18 cellular contexts compared by ENCODE assay signal in genomic region chr17:58703137-58703846, GRCh38. TPM values are rescaled to one million over a fixed set of nuclear protein-coding genes. Genes with fewer than 3 reads are reported as not detected.
DNase-seq lines count a peak whose midpoint lies in the region; ATAC-seq and TF ChIP-seq lines count a peak whose summit lies in the region.
"Had no signal": no experiment of that assay in that cellular context is flagged by ENCODE, and none has a peak within 500 bp of the region (broad histone marks: within the 10 kb centered on the region; RNA-seq: fewer than 3 reads in every experiment).

No MANE protein-coding gene starts in this region.

- H3K36me3 ChIP-seq in adipocyte (ENCODE audit: control insufficient read depth, insufficient read depth, low read length, severe bottlenecking) (no peaks in the 10 kb centered on the region), neural progenitor cell (no peaks in the 10 kb centered on the region), right atrium auricular region (peaks cover 30% of the 10 kb centered on the region)

- H3K36me3 Mint-ChIP-seq in neural progenitor cell: peaks cover 6% of the 10 kb centered on the region

- H3K9ac ChIP-seq in adipocyte (ENCODE audit: low read length): no peak overlapping the region
- H3K9ac ChIP-seq in neural progenitor cell: no peak overlapping the region
- H3K9ac ChIP-seq: BLaER1 had no signal

- no peak overlapping the region for H3K27ac Mint-ChIP-seq in neural progenitor cell
- H3K27ac Mint-ChIP-seq: dendritic cell treated with granulocyte-macrophage colony-stimulating factor and Interleukin-4, amounts not matched to agents 40 ng/mL and 50 ng/mL, for 4 days; GM23338 had no signal

- no peaks in the 10 kb centered on the region for H3K4me1 ChIP-seq in adipocyte (ENCODE audit: control insufficient read depth, insufficient read depth, low read length)
- no peaks in the 10 kb centered on the region for H3K4me1 ChIP-seq in foreskin keratinocyte
- H3K4me1 ChIP-seq in neural progenitor cell: no peaks in the 10 kb centered on the region
- H3K4me1 ChIP-seq in right atrium auricular region: no peaks in the 10 kb centered on the region

- peak; percentile 43 for DNase-seq in AG08396 (ENCODE audit: low spot score)
- peak; percentile 24 for DNase-seq in HT1080 (ENCODE audit: low read depth)
- peak; percentile 40 for DNase-seq in adipocyte (ENCODE audit: low read depth)
- DNase-seq in foreskin keratinocyte: peak in 1 of 2 donors; percentile 35
- DNase-seq in neural progenitor cell (ENCODE audit: low spot score): no peak
- no peak for DNase-seq in Ammon's horn (ENCODE audit: low spot score)
- DNase-seq in epidermal melanocyte (ENCODE audit: insufficient read length, low spot score): no peak
- DNase-seq in right atrium auricular region (ENCODE audit: low spot score): no peak
- DNase-seq: activated CD8-positive, alpha-beta T cell treated with anti-CD3 and anti-CD28 coated beads for 36 hours; DMS79 treated with DMSO at 0.1 percent for 48 hours; left cardiac atrium; NCI-H446; stimulated activated CD4-positive, alpha-beta T cell treated with anti-CD3 and anti-CD28 coated beads, Interleukin-4, amount 100 ng/mL, for 24 hours; stimulated activated naive CD4-positive, alpha-beta T cell had no signal

- TF ChIP-seq CTCF in foreskin keratinocyte (conservative IDR thresholded peaks at IDR 0.05) (no peak), neural progenitor cell (IDR thresholded peaks at IDR 0.05) (no peak), right atrium auricular region (IDR thresholded peaks at IDR 0.05) (no peak)

- H4K20me1 ChIP-seq in neural progenitor cell (ENCODE audit: low read depth): no peaks in the 10 kb centered on the region
- H4K20me1 ChIP-seq: BLaER1 had no signal

- H3K27ac ChIP-seq in foreskin keratinocyte (no peak overlapping the region), neural progenitor cell (no peak overlapping the region), right atrium auricular region (no peak overlapping the region)
- H3K27ac ChIP-seq: BLaER1 had no signal

- H3K4me2 ChIP-seq in neural progenitor cell: no peak overlapping the region
- H3K4me2 ChIP-seq: BLaER1, GM23338 had no signal

- H3K27me3 Mint-ChIP-seq in neural progenitor cell (ENCODE audit: insufficient read depth, low read depth): no peaks in the 10 kb centered on the region
- H3K27me3 Mint-ChIP-seq: activated CD8-positive, alpha-beta T cell treated with anti-CD3 and anti-CD28 coated beads for 36 hours; dendritic cell treated with granulocyte-macrophage colony-stimulating factor and Interleukin-4, amounts not matched to agents 40 ng/mL and 50 ng/mL, for 4 days had no signal

- ATAC-seq in foreskin keratinocyte: peak; percentile 25
- ATAC-seq: activated CD8-positive, alpha-beta T cell treated with anti-CD3 and anti-CD28 coated beads for 36 hours; GM23338 had no signal

- no peaks in the 10 kb centered on the region for H3K9me3 Mint-ChIP-seq in neural progenitor cell
- H3K9me3 Mint-ChIP-seq: activated CD8-positive, alpha-beta T cell treated with anti-CD3 and anti-CD28 coated beads for 36 hours; activated naive CD4-positive, alpha-beta T cell treated with anti-CD3 and anti-CD28 coated beads, Interleukin-2, amount 50 U/mL, for 72 hours; dendritic cell treated with granulocyte-macrophage colony-stimulating factor and Interleukin-4, amounts not matched to agents 40 ng/mL and 50 ng/mL, for 4 days; GM23338 had no signal

- no peaks in the 10 kb centered on the region for H3F3A ChIP-seq in neural progenitor cell (ENCODE audit: low read depth)

- H3K27me3 ChIP-seq in adipocyte (replicated peaks; ENCODE audit: control insufficient read depth, insufficient read depth, low read length): no peaks in the 10 kb centered on the region
- no peaks in the 10 kb centered on the region for H3K27me3 ChIP-seq in foreskin keratinocyte
- H3K27me3 ChIP-seq in neural progenitor cell: no peaks in the 10 kb centered on the region
- no peaks in the 10 kb centered on the region for H3K27me3 ChIP-seq in right atrium auricular region
- H3K27me3 ChIP-seq: BLaER1 had no signal

- H3K79me2 ChIP-seq in neural progenitor cell (ENCODE audit: low read depth): no peaks in the 10 kb centered on the region

- H3K4me3 ChIP-seq in adipocyte (ENCODE audit: low read length) (no peak overlapping the region), neural progenitor cell (no peak overlapping the region), right atrium auricular region (no peak overlapping the region)
- H3K4me3 ChIP-seq: BLaER1, GM23338 had no signal

- no peaks in the 10 kb centered on the region for H3K9me3 ChIP-seq in adipocyte (ENCODE audit: control insufficient read depth, low read length)
- H3K9me3 ChIP-seq in neural progenitor cell (ENCODE audit: low read depth): no peaks in the 10 kb centered on the region
- H3K9me3 ChIP-seq in right atrium auricular region: no peaks in the 10 kb centered on the region
- H3K9me3 ChIP-seq: BLaER1 had no signal

- H2AFZ ChIP-seq in neural progenitor cell (replicated peaks): no peak overlapping the region
- H2AFZ ChIP-seq: GM23338 had no signal

- H3K4me1 Mint-ChIP-seq in neural progenitor cell: no peaks in the 10 kb centered on the region
- H3K4me1 Mint-ChIP-seq: GM23338 had no signal

- H3K4me3 Mint-ChIP-seq in neural progenitor cell: no peak overlapping the region
- H3K4me3 Mint-ChIP-seq: activated CD8-positive, alpha-beta T cell treated with anti-CD3 and anti-CD28 coated beads for 36 hours; dendritic cell treated with granulocyte-macrophage colony-stimulating factor and Interleukin-4, amounts not matched to agents 40 ng/mL and 50 ng/mL, for 4 days; GM23338 had no signal

RNA-seq across cellular contexts. Expression of gene RAD51C, which starts 10.9 kb away (rescaled TPM):
- 59.6 and 78.1 TPM in 2 replicates for total RNA-seq in HT1080 (2014; rRNA removed; shearing (Covaris generic))
- 57.4 and 69.0 TPM in 2 replicates for polyA plus RNA-seq in HT1080 (2015; cell fraction: cytosol; rRNA removed)
- polyA plus RNA-seq in HT1080 (2015; cell fraction: nucleus; rRNA removed): 36.8 and 50.5 TPM in 2 replicates
- total RNA-seq in foreskin keratinocyte: 38.0 and 53.1 TPM in 2 replicates
- polyA plus RNA-seq in foreskin keratinocyte: 37.8 and 57.0 TPM in 2 replicates
- 30.2 and 67.6 TPM in 2 replicates for total RNA-seq in neural progenitor cell (ENCODE audit: low replicate concordance)
- total RNA-seq in right atrium auricular region: 10 to 100 TPM; 24.3 to 29.3 TPM

RNA-seq across cellular contexts. Expression of gene TEX14, which starts 11.4 kb away (rescaled TPM):
- total RNA-seq in HT1080 (2014; rRNA removed; shearing (Covaris generic)): 2.5 and 2.7 TPM in 2 replicates
- 3.3 and 4.5 TPM in 2 replicates for polyA plus RNA-seq in HT1080 (2015; cell fraction: cytosol; rRNA removed)
- 10.8 and 10.9 TPM in 2 replicates for polyA plus RNA-seq in HT1080 (2015; cell fraction: nucleus; rRNA removed)
- total RNA-seq in foreskin keratinocyte: 0.04 TPM in 1 of 2 replicates, not detected in the other
- not detected in 2 replicates for polyA plus RNA-seq in foreskin keratinocyte
- total RNA-seq in neural progenitor cell (ENCODE audit: low replicate concordance): 0.09 and 1.4 TPM in 2 replicates
- total RNA-seq in right atrium auricular region: not detected

RNA-seq across cellular contexts. Expression of gene PPM1E, which starts 52.4 kb away (rescaled TPM):
- 0.43 and 0.47 TPM in 2 replicates for total RNA-seq in HT1080 (2014; rRNA removed; shearing (Covaris generic))
- 0.98 and 1.0 TPM in 2 replicates for polyA plus RNA-seq in HT1080 (2015; cell fraction: cytosol; rRNA removed)
- 1.1 and 1.5 TPM in 2 replicates for polyA plus RNA-seq in HT1080 (2015; cell fraction: nucleus; rRNA removed)
- total RNA-seq in foreskin keratinocyte (0.04 and 0.07 TPM in 2 replicates), neural progenitor cell (ENCODE audit: low replicate concordance) (13.2 and 18.8 TPM in 2 replicates), right atrium auricular region (1 to 10 TPM; 1.2 to 5.3 TPM)
- polyA plus RNA-seq in foreskin keratinocyte: 0.01 TPM in 1 of 2 replicates, not detected in the other

Comparison
In these comparisons a context has a peak if more than half of its experiments do, and no peak if none do; other contexts are left out.
1. DNase-seq: peak in AG08396 (single experiment), HT1080 (single experiment) and adipocyte (single experiment); none in neural progenitor cell (single experiment), Ammon's horn (single experiment), epidermal melanocyte (single experiment) and right atrium auricular region (single experiment).